22 cellular contexts compared by ENCODE assay signal in genomic region chr18:70024088-70024487, GRCh38.
DNase-seq lines count a peak whose midpoint lies in the region; ATAC-seq and TF ChIP-seq lines count a peak whose summit lies in the region.
"Had no signal": no experiment of that assay in that cellular context is flagged by ENCODE, and none has a peak within 500 bp of the region (broad histone marks: within the 10 kb centered on the region; RNA-seq: fewer than 3 reads in every experiment).

No MANE protein-coding gene starts in this region.

- no peak for ATAC-seq in HG02571 (IDR thresholded peaks at IDR 0.05; ENCODE audit: unreplicated experiment)
- no peak for ATAC-seq in upper lobe of right lung

- H2BK120ac ChIP-seq in mesendoderm (ENCODE audit: low read depth, low read length): no peak overlapping the region

- no peak overlapping the region for H4K5ac ChIP-seq in mesendoderm (ENCODE audit: low read length)

- H3K36me3 Mint-ChIP-seq in T-helper 2 cell treated with Interferon-gamma antibody and Interleukin-4, amounts not matched to agents 5 μg/mL and 100 μg/mL, for 36 hours (ENCODE audit: low read depth): peaks cover 42% of the 10 kb centered on the region

- H3K4me1 Mint-ChIP-seq in T-helper 2 cell treated with Interferon-gamma antibody and Interleukin-4, amounts not matched to agents 5 μg/mL and 100 μg/mL, for 36 hours (ENCODE audit: low read depth): peaks cover 2% of the 10 kb centered on the region

- H3K27me3 ChIP-seq in mesendoderm (ENCODE audit: insufficient read depth, low read length, poor library complexity) (no peaks in the 10 kb centered on the region), upper lobe of right lung (no peaks in the 10 kb centered on the region)
- H3K27me3 ChIP-seq: BLaER1, MG63, SJSA1 had no signal

- no peak overlapping the region for H2BK15ac ChIP-seq in mesendoderm (replicated peaks; ENCODE audit: low read depth)

- no peak overlapping the region for H2AK5ac ChIP-seq in mesendoderm (ENCODE audit: low read length)

- H3K36me3 ChIP-seq in mesendoderm (ENCODE audit: control insufficient read depth, insufficient read depth, low read length): no peaks in the 10 kb centered on the region
- H3K36me3 ChIP-seq in upper lobe of right lung: peaks cover 8% of the 10 kb centered on the region

- whole genome bisulfite sequencing in mesendoderm (ENCODE audit: extremely low coverage, insufficient coverage, low lambda C conversion rate): no CpG with 5 or more reads among the region's 2 CpGs

- TF ChIP-seq CTCF in upper lobe of right lung (IDR thresholded peaks at IDR 0.05): no peak

- H3K9me3 Mint-ChIP-seq in T-helper 2 cell treated with Interferon-gamma antibody and Interleukin-4, amounts not matched to agents 5 μg/mL and 100 μg/mL, for 36 hours: no peaks in the 10 kb centered on the region
- H3K9me3 Mint-ChIP-seq: CD4-positive, alpha-beta T cell had no signal

- H3K27ac ChIP-seq in mesendoderm (ENCODE audit: low read depth, low read length): no peak overlapping the region
- no peak overlapping the region for H3K27ac ChIP-seq in upper lobe of right lung
- H3K27ac ChIP-seq: BLaER1, SJSA1 had no signal

- H3K27me3 Mint-ChIP-seq in T-helper 2 cell treated with Interferon-gamma antibody and Interleukin-4, amounts not matched to agents 5 μg/mL and 100 μg/mL, for 36 hours (ENCODE audit: low read depth): no peaks in the 10 kb centered on the region
- H3K27me3 Mint-ChIP-seq: CD4-positive, alpha-beta T cell had no signal

- no peak overlapping the region for H3K4me2 ChIP-seq in mesendoderm (ENCODE audit: low read length)
- H3K4me2 ChIP-seq: BLaER1 had no signal

- no peak overlapping the region for H3K4me3 Mint-ChIP-seq in T-helper 2 cell treated with Interferon-gamma antibody and Interleukin-4, amounts not matched to agents 5 μg/mL and 100 μg/mL, for 36 hours
- H3K4me3 Mint-ChIP-seq: CD4-positive, alpha-beta T cell had no signal

- no peak overlapping the region for H3K4ac ChIP-seq in mesendoderm (ENCODE audit: low read depth, low read length)

- no peak overlapping the region for H4K8ac ChIP-seq in mesendoderm (ENCODE audit: low read depth, low read length)

- intact Hi-C loops in upper lobe of right lung (cut with DNase I): no loop called here

- H3K4me1 ChIP-seq in mesendoderm (ENCODE audit: control insufficient read depth, low read depth, low read length): no peaks in the 10 kb centered on the region
- peaks cover 4% of the 10 kb centered on the region for H3K4me1 ChIP-seq in upper lobe of right lung
- H3K4me1 ChIP-seq: SJSA1 had no signal

- no peak for DNase-seq in T-helper 2 cell treated with Interferon-gamma antibody and Interleukin-4, amounts not matched to agents 5 μg/mL and 100 μg/mL, for 36 hours (ENCODE audit: low spot score)
- DNase-seq in T-helper 2 cell (no peak), CMK (ENCODE audit: low read depth) (peak; percentile 11), OCI-M1 (lab: John Stamatoyannopoulos, UW) (peak; percentile 63), mesendoderm (peak; percentile 51), upper lobe of right lung (no peak)
- DNase-seq: CD4-positive, alpha-beta T cell; COR-L47; DMS53; KBM-7; MG63; NCI-H1105 treated with DMSO at 0.1 percent for 48 hours; NCI-H146; NCI-H1930; NCI-H2107; NCI-H226; NCI-H774; Right ventricle myocardium superior; RPMI8226 had no signal

- no peak overlapping the region for H2BK5ac ChIP-seq in mesendoderm (ENCODE audit: low read length)

- no peak overlapping the region for H3K56ac ChIP-seq in mesendoderm (ENCODE audit: low read length)

- H3K79me2 ChIP-seq in mesendoderm (ENCODE audit: control insufficient read depth, insufficient read depth, low read length): no peaks in the 10 kb centered on the region

- no peaks in the 10 kb centered on the region for H3K79me1 ChIP-seq in mesendoderm (ENCODE audit: low read length)

- H3K9ac ChIP-seq in mesendoderm (ENCODE audit: low read length): no peak overlapping the region
- H3K9ac ChIP-seq: BLaER1 had no signal

- H3K4me3 ChIP-seq in mesendoderm (ENCODE audit: low read length) (no peak overlapping the region), upper lobe of right lung (no peak overlapping the region)
- H3K4me3 ChIP-seq: BLaER1, MG63, SJSA1 had no signal

- no peak overlapping the region for H3K23ac ChIP-seq in mesendoderm (ENCODE audit: low read length)

- H3K18ac ChIP-seq in mesendoderm (ENCODE audit: low read length): no peak overlapping the region

- H3K9me3 ChIP-seq in upper lobe of right lung: no peaks in the 10 kb centered on the region
- H3K9me3 ChIP-seq: BLaER1, MG63, SJSA1 had no signal

- peak overlapping the region; percentile 11 for H3K27ac Mint-ChIP-seq in T-helper 2 cell treated with Interferon-gamma antibody and Interleukin-4, amounts not matched to agents 5 μg/mL and 100 μg/mL, for 36 hours
- H3K27ac Mint-ChIP-seq: CD4-positive, alpha-beta T cell had no signal

Comparison
In these comparisons a context has a peak if more than half of its experiments do, and no peak if none do; other contexts are left out.
1. DNase-seq: peak in CMK (single experiment), OCI-M1 (single experiment) and mesendoderm (single experiment); none in T-helper 2 cell treated with Interferon-gamma antibody and Interleukin-4, amounts not matched to agents 5 μg/mL and 100 μg/mL, for 36 hours (single experiment), T-helper 2 cell (0 of 5) and upper lobe of right lung (single experiment).